In genomic region chr10:351770-352318, GRCh38 we compare ENCODE assay signal across 18 cellular contexts.
DNase-seq lines count a peak whose midpoint lies in the region; ATAC-seq lines count a peak whose summit lies in the region.
"Had no signal": no experiment of that assay in that cellular context is flagged by ENCODE, and none has a peak within 500 bp of the region (broad histone marks: within the 10 kb centered on the region; RNA-seq: fewer than 3 reads in every experiment).

No MANE protein-coding gene starts in this region.

- peak; percentile 36 for DNase-seq in activated T-cell treated with anti-CD3 and anti-CD28 coated beads, Interleukin-2, amount 50 U/mL, for 24 hours
- DNase-seq in activated T-cell treated with anti-CD3 and anti-CD28 coated beads for 4 hours (no peak), NCI-H2227 (lab: John Stamatoyannopoulos, UW; ENCODE audit: unreplicated experiment) (no peak)
- peak; percentile 23 for DNase-seq in Jurkat, Clone E6-1 (ENCODE audit: low read depth, low spot score)
- peak; percentile 39 for DNase-seq in stimulated activated CD8-positive, alpha-beta memory T cell treated with anti-CD3 and anti-CD28 coated beads, Interleukin-4, amount 100 ng/mL, for 48 hours
- DNase-seq: GDM1, HCEC 1CT, kidney, mammary epithelial cell, NCI-H526 treated with DMSO at 0.1 percent for 48 hours, SIG-M5, WERI-Rb-1 had no signal

- ATAC-seq in HG02759 (IDR thresholded peaks at IDR 0.05; ENCODE audit: unreplicated experiment) (no peak), HG03521 (IDR thresholded peaks at IDR 0.05; ENCODE audit: unreplicated experiment) (no peak)
- ATAC-seq: GM12878 had no signal

- peaks cover 3% of the 10 kb centered on the region for H3K36me3 Mint-ChIP-seq in activated T-cell treated with anti-CD3 and anti-CD28 coated beads, Interleukin-2, amount 50 U/mL, for 24 hours (ENCODE audit: low read depth)
- H3K36me3 Mint-ChIP-seq in activated naive CD8-positive, alpha-beta T cell: no peaks in the 10 kb centered on the region

- no peaks in the 10 kb centered on the region for H3K27me3 Mint-ChIP-seq in activated T-cell treated with anti-CD3 and anti-CD28 coated beads, Interleukin-2, amount 50 U/mL, for 24 hours
- no peaks in the 10 kb centered on the region for H3K27me3 Mint-ChIP-seq in activated naive CD8-positive, alpha-beta T cell

- peaks cover 23% of the 10 kb centered on the region for H3K4me1 Mint-ChIP-seq in activated T-cell treated with anti-CD3 and anti-CD28 coated beads, Interleukin-2, amount 50 U/mL, for 24 hours (ENCODE audit: low read depth)
- H3K4me1 Mint-ChIP-seq in activated naive CD8-positive, alpha-beta T cell (ENCODE audit: low read depth): peaks cover 34% of the 10 kb centered on the region

- no peak overlapping the region for H3K4me3 Mint-ChIP-seq in activated T-cell treated with anti-CD3 and anti-CD28 coated beads, Interleukin-2, amount 50 U/mL, for 24 hours
- H3K4me3 Mint-ChIP-seq in activated naive CD8-positive, alpha-beta T cell: peak overlapping the region; percentile 69

- H3K27ac Mint-ChIP-seq in activated T-cell treated with anti-CD3 and anti-CD28 coated beads, Interleukin-2, amount 50 U/mL, for 24 hours: peak overlapping the region; percentile 14
- peak overlapping the region; percentile 75 for H3K27ac Mint-ChIP-seq in activated naive CD8-positive, alpha-beta T cell

- H3K9me3 Mint-ChIP-seq in activated T-cell treated with anti-CD3 and anti-CD28 coated beads, Interleukin-2, amount 50 U/mL, for 24 hours: no peaks in the 10 kb centered on the region
- H3K9me3 Mint-ChIP-seq in activated naive CD8-positive, alpha-beta T cell (ENCODE audit: low read depth): no peaks in the 10 kb centered on the region

- no peak overlapping the region for H3K4me3 ChIP-seq in Jurkat, Clone E6-1 (ENCODE audit: low read length)
- H3K4me3 ChIP-seq: adrenal gland, BLaER1, GM12878 had no signal

Comparison
In these comparisons a context has a peak if more than half of its experiments do, and no peak if none do; other contexts are left out.
1. DNase-seq: peak in activated T-cell treated with anti-CD3 and anti-CD28 coated beads, Interleukin-2, amount 50 U/mL, for 24 hours (single experiment), Jurkat, Clone E6-1 (single experiment) and stimulated activated CD8-positive, alpha-beta memory T cell treated with anti-CD3 and anti-CD28 coated beads, Interleukin-4, amount 100 ng/mL, for 48 hours (single experiment); none in activated T-cell treated with anti-CD3 and anti-CD28 coated beads for 4 hours (single experiment) and NCI-H2227 (single experiment).